ENCODE assay signal across 14 cellular contexts in genomic region chr6:151911401-151911800, GRCh38.
DNase-seq lines count a peak whose midpoint lies in the region; ATAC-seq, FAIRE-seq and TF ChIP-seq lines count a peak whose summit lies in the region.
"Had no signal": no experiment of that assay in that cellular context is flagged by ENCODE, and none has a peak within 500 bp of the region (broad histone marks: within the 10 kb centered on the region; RNA-seq: fewer than 3 reads in every experiment).

No MANE protein-coding gene starts in this region.

- intact Hi-C loops in MCF 10A (cut with micrococcal nuclease), result no loop called here
- intact Hi-C loops in breast epithelium (cut with DNase I; ENCODE audit: low total_unique reads), result no loop called here

- H3K9me3 ChIP-seq in breast epithelium (no peaks in the 10 kb centered on the region), trophoblast cell (ENCODE audit: insufficient read depth, low read depth, low read length) (no peaks in the 10 kb centered on the region)
- H3K9me3 ChIP-seq: BLaER1 treated with 17β-estradiol and CSF1 and Interleukin-3, amounts not matched to agents 10 nM and 100 nM; SJSA1 had no signal

- no peak overlapping the region for H3K4me3 ChIP-seq in breast epithelium
- H3K4me3 ChIP-seq in bronchial epithelial cell (ENCODE audit: low read depth, low read length), result no peak overlapping the region
- H3K4me3 ChIP-seq in fibroblast of the aortic adventitia (ENCODE audit: low read depth, low read length), result no peak overlapping the region
- H3K4me3 ChIP-seq in trophoblast cell (ENCODE audit: low read depth, low read length), result no peak overlapping the region
- H3K4me3 ChIP-seq: BLaER1 treated with 17β-estradiol and CSF1 and Interleukin-3, amounts not matched to agents 10 nM and 100 nM; SJSA1 had no signal

- ATAC-seq in HG03457 (IDR thresholded peaks at IDR 0.05; ENCODE audit: unreplicated experiment), result no peak

- no CpG with 5 or more reads among the region's 2 CpGs for WGBS in trophoblast cell (ENCODE audit: extremely low coverage, insufficient coverage, insufficient read length)

- TF ChIP-seq CTCF in MCF 10A (IDR thresholded peaks at IDR 0.05; ENCODE audit: unreplicated experiment) (no peak), breast epithelium (IDR thresholded peaks at IDR 0.05) (no peak), bronchial epithelial cell (IDR thresholded peaks at IDR 0.05; ENCODE audit: insufficient read depth, low read length, severe bottlenecking) (peak; percentile 15), fibroblast of the aortic adventitia (IDR thresholded peaks at IDR 0.05; ENCODE audit: insufficient read depth, low read length) (no peak)

- peak overlapping the region; percentile 68 for H3K27ac Mint-ChIP-seq in MCF 10A (ENCODE audit: low read depth, unreplicated experiment)

- no peaks in the 10 kb centered on the region for H3K27me3 Mint-ChIP-seq in MCF 10A (ENCODE audit: insufficient read depth, unreplicated experiment)

- FAIRE-seq in bronchial epithelial cell (lab: Jason Lieb, UNC), result no peak

- no peaks in the 10 kb centered on the region for H3K27me3 ChIP-seq in breast epithelium
- no peaks in the 10 kb centered on the region for H3K27me3 ChIP-seq in bronchial epithelial cell (ENCODE audit: control insufficient read depth, insufficient read depth, low read length)
- H3K27me3 ChIP-seq in trophoblast cell (ENCODE audit: insufficient read depth, low read length), result no peaks in the 10 kb centered on the region
- H3K27me3 ChIP-seq: BLaER1 treated with 17β-estradiol and CSF1 and Interleukin-3, amounts not matched to agents 10 nM and 100 nM; SJSA1 had no signal

- H3K4me1 ChIP-seq in breast epithelium (no peaks in the 10 kb centered on the region), trophoblast cell (ENCODE audit: control insufficient read depth in 1 of 2, insufficient read depth in 2 of 2, low read length in 2 of 2) (no peaks in the 10 kb centered on the region)
- H3K4me1 ChIP-seq: BLaER1 treated with 17β-estradiol and CSF1 and Interleukin-3, amounts not matched to agents 10 nM and 100 nM had no signal

- POLR2A ChIA-PET in MCF 10A (lab: Yijun Ruan, JAX), result interaction anchor here (1.1 to 1.2 kb wide), 3 partner anchors 8 to 146 kb away, joined by 3 to 5 read pairs (median 3); no protein-coding TSS in a partner anchor

- H3K14ac ChIP-seq in trophoblast cell (ENCODE audit: low read length), result no peak overlapping the region

- no peaks in the 10 kb centered on the region for H3K36me3 ChIP-seq in breast epithelium
- no peaks in the 10 kb centered on the region for H3K36me3 ChIP-seq in bronchial epithelial cell (ENCODE audit: control insufficient read depth, insufficient read depth, low read length)
- H3K36me3 ChIP-seq in trophoblast cell (ENCODE audit: control insufficient read depth in 1 of 2, insufficient read depth in 2 of 2, low read length in 2 of 2), result no peaks in the 10 kb centered on the region
- H3K36me3 ChIP-seq: BLaER1 treated with 17β-estradiol and CSF1 and Interleukin-3, amounts not matched to agents 10 nM and 100 nM; SJSA1 had no signal

- no peak overlapping the region for H2AK5ac ChIP-seq in trophoblast cell (ENCODE audit: low read length)

- no peak overlapping the region for H4K91ac ChIP-seq in trophoblast cell (ENCODE audit: low read depth, low read length)

- H3K4ac ChIP-seq in trophoblast cell (ENCODE audit: low read depth, low read length), result no peak overlapping the region

- H3K4me1 Mint-ChIP-seq in MCF 10A (ENCODE audit: insufficient read depth, unreplicated experiment), result peaks cover 29% of the 10 kb centered on the region

- H2AFZ ChIP-seq in trophoblast cell (ENCODE audit: insufficient read depth, low read length, poor library complexity), result no peak overlapping the region

- no TSS peak for BruUV-seq in MCF 10A (replicated peaks; lab: Mats Ljungman, UMichigan)

- CTCF ChIA-PET in MCF 10A (lab: Yijun Ruan, JAX), result interaction anchor here (0.5 to 1.8 kb wide), 9 partner anchors 15 to 1570 kb away, joined by 3 to 15 read pairs (median 3); no protein-coding TSS in a partner anchor

- no peaks in the 10 kb centered on the region for H3K79me1 ChIP-seq in trophoblast cell (ENCODE audit: low read length)

- no peak overlapping the region for H2BK12ac ChIP-seq in trophoblast cell (ENCODE audit: low read length)

- no peak overlapping the region for H3K23ac ChIP-seq in trophoblast cell (ENCODE audit: low read length)

- H3K18ac ChIP-seq in trophoblast cell (ENCODE audit: low read length), result no peak overlapping the region

- no peak overlapping the region for H3K4me3 Mint-ChIP-seq in MCF 10A (ENCODE audit: unreplicated experiment)

- H3K27ac ChIP-seq in breast epithelium (no peak overlapping the region), trophoblast cell (ENCODE audit: low read depth, low read length) (no peak overlapping the region)
- H3K27ac ChIP-seq: BLaER1 treated with 17β-estradiol and CSF1 and Interleukin-3, amounts not matched to agents 10 nM and 100 nM; SJSA1 had no signal

- no peak overlapping the region for H3K4me2 ChIP-seq in trophoblast cell (ENCODE audit: low read length)
- H3K4me2 ChIP-seq: BLaER1 treated with 17β-estradiol and CSF1 and Interleukin-3, amounts not matched to agents 10 nM and 100 nM had no signal

- H3K36me3 Mint-ChIP-seq in MCF 10A (ENCODE audit: insufficient read depth, unreplicated experiment), result no peaks in the 10 kb centered on the region

- H3K79me2 ChIP-seq in trophoblast cell (ENCODE audit: control insufficient read depth, insufficient read depth, low read length, poor library complexity), result no peaks in the 10 kb centered on the region

- no peaks in the 10 kb centered on the region for H3K9me3 Mint-ChIP-seq in MCF 10A (ENCODE audit: unreplicated experiment)

- no peak overlapping the region for H3K9ac ChIP-seq in trophoblast cell (ENCODE audit: low read length)
- H3K9ac ChIP-seq: BLaER1 treated with 17β-estradiol and CSF1 and Interleukin-3, amounts not matched to agents 10 nM and 100 nM had no signal

- H2BK5ac ChIP-seq in trophoblast cell (ENCODE audit: low read depth, low read length, poor library complexity), result no peak overlapping the region

- no peak overlapping the region for H4K8ac ChIP-seq in trophoblast cell (ENCODE audit: low read depth, low read length)

- H4K12ac ChIP-seq in trophoblast cell (ENCODE audit: low read depth, low read length), result no peak overlapping the region

- peak; percentile 36 for DNase-seq in MCF 10A (ENCODE audit: unreplicated experiment)
- no peak for DNase-seq in breast epithelium (ENCODE audit: low spot score in 2 of 2)
- peak; percentile 64 for DNase-seq in bronchial epithelial cell (ENCODE audit: low read depth)
- peak; percentile 19 for DNase-seq in fibroblast of the aortic adventitia (ENCODE audit: low read depth)
- no peak for DNase-seq in activated naive CD4-positive, alpha-beta T cell treated with anti-CD3 and anti-CD28 coated beads, Interleukin-2, amount 50 U/mL, for 16 hours
- no peak for DNase-seq in trophoblast cell
- DNase-seq in NCI-H526 treated with DMSO at 0.1 percent for 48 hours (lab: John Stamatoyannopoulos, UW), result no peak
- DNase-seq: GOT3, NCI-H187, NCI-H446, NCI-H748 treated with DMSO at 0.1 percent for 48 hours had no signal

- H2BK120ac ChIP-seq in trophoblast cell (ENCODE audit: insufficient read depth, low read length, poor library complexity), result no peak overlapping the region

- TF ChIP-seq POLR2A in breast epithelium (IDR thresholded peaks at IDR 0.05), result no peak

Comparison
In these comparisons a context has a peak if more than half of its experiments do, and no peak if none do; other contexts are left out.
1. DNase-seq: peak in MCF 10A (single experiment), bronchial epithelial cell (single experiment) and fibroblast of the aortic adventitia (single experiment); none in breast epithelium (0 of 2), activated naive CD4-positive, alpha-beta T cell treated with anti-CD3 and anti-CD28 coated beads, Interleukin-2, amount 50 U/mL, for 16 hours (single experiment), trophoblast cell (0 of 2) and NCI-H526 treated with DMSO at 0.1 percent for 48 hours (single experiment).